In genomic region chr12:85809500-85809899, GRCh38 we compare ENCODE assay signal across 10 cellular contexts. TPM values are rescaled to one million over a fixed set of nuclear protein-coding genes. Genes with fewer than 3 reads are reported as not detected.
"Had no signal": no experiment of that assay in that cellular context is flagged by ENCODE, and none has a peak within 500 bp of the region (broad histone marks: within the 10 kb centered on the region; RNA-seq: fewer than 3 reads in every experiment).

No MANE protein-coding gene starts in this region.

- H3K9ac ChIP-seq: GM23248, KMS-11 had no signal

- H2AFZ ChIP-seq: GM23248 had no signal

- DNase-seq: GM23248, H9, HCEC 1CT, HFFc6, IMR-90 had no signal

- H3K4me3 ChIP-seq: GM23248, K562 had no signal

- H3K27ac Mint-ChIP-seq: H9, HFFc6 had no signal

- H3K9me3 Mint-ChIP-seq: H9, HFFc6 had no signal

- FAIRE-seq: H1, H54, K562 had no signal

- H3K27ac ChIP-seq: GM23248, HL-60, KMS-11 had no signal

- H3K4me1 Mint-ChIP-seq: H9 had no signal

- H3K4me3 Mint-ChIP-seq: H9, HFFc6 had no signal

- H3K4me2 ChIP-seq: KMS-11 had no signal

- ATAC-seq: K562 had no signal

RNA-seq across cellular contexts. Expression of gene RASSF9, which starts 26.7 kb away (rescaled TPM):
- total RNA-seq: K562 had no signal
- polyA plus RNA-seq: K562 had no signal
